In the genomic region with DNA sequence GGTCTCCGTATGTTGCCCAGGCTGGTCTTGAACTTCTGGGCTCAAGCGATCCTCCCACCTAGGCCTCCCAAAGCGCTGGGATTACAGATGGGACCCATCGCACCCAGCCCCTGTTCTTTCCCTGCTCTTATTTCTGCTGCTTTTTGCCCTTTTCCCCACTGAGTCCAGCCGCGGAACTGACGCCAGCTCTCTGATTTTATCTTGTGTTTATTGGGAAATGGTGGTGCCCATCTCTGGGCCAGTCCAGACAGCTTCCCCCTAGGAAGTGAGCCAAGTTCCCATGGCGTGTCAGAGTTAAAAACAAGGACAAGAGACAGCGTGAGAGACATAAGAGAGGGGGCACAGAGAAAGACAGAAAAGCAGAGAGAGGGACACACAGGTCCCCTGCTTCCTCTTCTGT, we compare ENCODE assay signal across 12 cellular contexts. TPM values are rescaled to one million over a fixed set of nuclear protein-coding genes. Genes with fewer than 3 reads are reported as not detected.
"Had no signal": no experiment of that assay in that cellular context is flagged by ENCODE, and none has a peak within 500 bp of the region (broad histone marks: within the 10 kb centered on the region; RNA-seq: fewer than 3 reads in every experiment).

No MANE protein-coding gene starts in this region.

RNA-seq across cellular contexts. Expression of a gene that starts 19.5 kb away (rescaled TPM):
- total RNA-seq: bronchial epithelial cell; esophagus squamous epithelium; hepatocyte; kidney epithelial cell; lung microvascular endothelial cell; mesenteric fat pad; naive thymus-derived CD4-positive, alpha-beta T cell; osteoblast; stomach; thoracic aorta; transverse colon had no signal
- polyA plus RNA-seq: hepatocyte; naive thymus-derived CD4-positive, alpha-beta T cell; neural cell; stomach had no signal
